In the genomic region with DNA sequence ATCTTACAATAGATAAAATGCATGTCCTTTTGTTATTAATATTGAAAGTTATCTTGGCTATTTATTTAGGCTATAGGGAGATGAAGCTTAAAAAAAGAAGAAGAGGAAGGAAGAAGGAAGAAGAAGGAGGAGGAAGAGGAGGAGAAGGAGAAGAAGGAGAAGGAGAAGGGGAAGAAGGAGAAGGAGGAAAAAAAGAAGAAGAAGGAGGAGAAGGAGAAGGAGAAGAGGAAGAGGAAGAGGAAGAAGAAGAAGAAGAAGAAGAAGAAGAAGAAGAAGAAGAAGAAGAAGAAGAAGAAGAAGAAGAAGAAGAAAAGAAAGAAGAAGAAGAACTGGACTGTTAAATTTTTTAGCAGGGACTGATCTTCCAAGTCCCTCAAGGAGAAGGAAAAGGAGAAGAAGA, we compare ENCODE assay signal across 8 cellular contexts. TPM values are rescaled to one million over a fixed set of nuclear protein-coding genes. Genes with fewer than 3 reads are reported as not detected.
"Had no signal": no experiment of that assay in that cellular context is flagged by ENCODE, and none has a peak within 500 bp of the region (broad histone marks: within the 10 kb centered on the region; RNA-seq: fewer than 3 reads in every experiment).

No MANE protein-coding gene starts in this region.

RNA-seq across cellular contexts. Expression of gene ACSM1, which starts 20.2 kb away (rescaled TPM):
- total RNA-seq: activated CD4-positive, alpha-beta memory T cell treated with anti-CD3 and anti-CD28 coated beads for 36 hours; activated CD4-positive, alpha-beta memory T cell treated with anti-CD3 and anti-CD28 coated beads, Interleukin-2, amount 10 ng/mL, durations not matched to agents 7 days and 5 days; activated CD4-positive, alpha-beta T cell treated with anti-CD3 and anti-CD28 coated beads for 36 hours; activated CD4-positive, alpha-beta T cell treated with anti-CD3 and anti-CD28 coated beads, Interleukin-2, amount 10 ng/mL, durations not matched to agents 24 days and 14 days; activated CD8-positive, alpha-beta memory T cell treated with anti-CD3 and anti-CD28 coated beads for 36 hours; activated CD8-positive, alpha-beta memory T cell treated with anti-CD3 and anti-CD28 coated beads, Interleukin-2, amount 10 ng/mL, durations not matched to agents 7 days and 5 days; activated CD8-positive, alpha-beta T cell treated with anti-CD3 and anti-CD28 coated beads for 36 hours; T-helper 1 cell treated with Interleukin-12 subunit alpha and Interleukin-12 subunit beta and Interleukin-4 antibody, amounts not matched to agents 30 ng/mL and 1 ng/mL, for 36 hours had no signal
